Comparison of ENCODE assay signal across 8 cellular contexts in genomic region chr1:157496121-157496526, GRCh38. TPM values are rescaled to one million over a fixed set of nuclear protein-coding genes. Genes with fewer than 3 reads are reported as not detected.
A peak's percentile ranks its signal among the peaks of the same experiment; 100 is the strongest.
DNase-seq lines count a peak whose midpoint lies in the region; ATAC-seq and TF ChIP-seq lines count a peak whose summit lies in the region.

No MANE protein-coding gene starts in this region.

- H3K4me3 Mint-ChIP-seq in natural killer cell = no peak overlapping the region

- no peaks in the 10 kb centered on the region for H3K4me1 ChIP-seq in esophagus muscularis mucosa

- no peak for TF ChIP-seq POLR2A in esophagus muscularis mucosa (IDR thresholded peaks at IDR 0.05; ENCODE audit: low read depth)

- no peak overlapping the region for H3K27ac ChIP-seq in esophagus muscularis mucosa (replicated peaks in 1 of 4)

- CTCF ChIA-PET in AG04449 (lab: Yijun Ruan, JAX) = interaction anchor here (0.6 to 5.3 kb wide), 22 partner anchors 10 to 628 kb away, joined by 3 to 46 read pairs (median 7); no protein-coding TSS in a partner anchor

- H3K4me1 Mint-ChIP-seq in natural killer cell = no peaks in the 10 kb centered on the region

- H3K4me3 ChIP-seq in AG04449 (ENCODE audit: low read depth, low read length) (no peak overlapping the region), esophagus muscularis mucosa (no peak overlapping the region)

- WGBS in esophagus muscularis mucosa = 21% methylated on average over 5 of the region's 5 CpGs

- TF ChIP-seq EP300 in esophagus muscularis mucosa (IDR thresholded peaks at IDR 0.05) = no peak

- no peak overlapping the region for H3K27ac Mint-ChIP-seq in natural killer cell

- intact Hi-C loops in esophagus muscularis mucosa (cut with DNase I) = loop anchor here (10.0 kb wide), 1 partner anchor 401 kb away; the partner anchor contains the start of gene ETV3L
- intact Hi-C loops in natural killer cell (cut with micrococcal nuclease) = loop anchor here (1.0 to 2.0 kb wide), 2 partner anchors 303 to 333 kb away; no protein-coding TSS in a partner anchor

- POLR2A ChIA-PET in AG04449 (lab: Yijun Ruan, JAX) = no interaction called here

- no peaks in the 10 kb centered on the region for H3K36me3 ChIP-seq in esophagus muscularis mucosa

- in situ Hi-C loops in G401 (cut with HindIII; ENCODE audit: low sequenced_read_pairs) = no loop called here

- peak; percentile 78 to 90 (median 89) for ATAC-seq in natural killer cell

- DNase-seq in AG04449 (ENCODE audit: low read depth, low spot score) (no peak), G401 (ENCODE audit: low spot score) (peak; percentile 39), MV-4-11 (lab: John Stamatoyannopoulos, UW) (peak; percentile 30), esophagus muscularis mucosa (ENCODE audit: extremely low spot score) (no peak), natural killer cell (no peak), GOT3 (lab: John Stamatoyannopoulos, UW) (no peak), UCSD-AML1 (lab: John Stamatoyannopoulos, UW; ENCODE audit: unreplicated experiment) (no peak)
- DNase-seq in activated CD4-positive, alpha-beta T cell treated with anti-CD3 and anti-CD28 coated beads for 4 hours = peak; percentile 12 to 33

- TF ChIP-seq CTCF in AG04449 (IDR thresholded peaks at IDR 0.05; ENCODE audit: insufficient read depth, low read length, missing control alignments) (peak; percentile 69), esophagus muscularis mucosa (IDR thresholded peaks at IDR 0.05) (peak; percentile 62 to 90 (median 88)), natural killer cell (IDR thresholded peaks at IDR 0.05) (peak; percentile 89)

- H3K27me3 Mint-ChIP-seq in natural killer cell (ENCODE audit: low read depth in 2 of 2) = peaks cover 19 to 33% of the 10 kb centered on the region in 2 donors

- H3K27me3 ChIP-seq in esophagus muscularis mucosa = peaks cover 0 to 27% (median 0%) of the 10 kb centered on the region in 4 donors

- H3K36me3 Mint-ChIP-seq in natural killer cell = no peaks in the 10 kb centered on the region

- H3K9me3 Mint-ChIP-seq in natural killer cell = no peaks in the 10 kb centered on the region

- H3K9me3 ChIP-seq in esophagus muscularis mucosa = no peaks in the 10 kb centered on the region

RNA-seq across cellular contexts. Expression of gene FCRL5, which starts 56.2 kb away (rescaled TPM):
- total RNA-seq in G401 (2014; rRNA removed; shearing (Covaris generic)) = not detected in 2 replicates
- under 1 TPM in 1 of 4 donors, not detected in 3; 0.50 TPM for total RNA-seq in esophagus muscularis mucosa
- 1 to 10 TPM in 1 of 3 donors, under 1 TPM in 2; 0.23 to 3.6 (median 0.54) TPM for total RNA-seq in natural killer cell

Comparison
In these comparisons a context has a peak if more than half of its experiments do, and no peak if none do; other contexts are left out.
1. DNase-seq: peak in G401 (single experiment), MV-4-11 (single experiment) and activated CD4-positive, alpha-beta T cell treated with anti-CD3 and anti-CD28 coated beads for 4 hours (2 of 2); none in AG04449 (single experiment), esophagus muscularis mucosa (single experiment), natural killer cell (single experiment), GOT3 (single experiment) and UCSD-AML1 (single experiment).
2. Peak in every context shown above with its lines, with median percentiles within 50 percentile points of each other: CTCF ChIP-seq.